ENCODE assay signal across 8 cellular contexts in the genomic region with DNA sequence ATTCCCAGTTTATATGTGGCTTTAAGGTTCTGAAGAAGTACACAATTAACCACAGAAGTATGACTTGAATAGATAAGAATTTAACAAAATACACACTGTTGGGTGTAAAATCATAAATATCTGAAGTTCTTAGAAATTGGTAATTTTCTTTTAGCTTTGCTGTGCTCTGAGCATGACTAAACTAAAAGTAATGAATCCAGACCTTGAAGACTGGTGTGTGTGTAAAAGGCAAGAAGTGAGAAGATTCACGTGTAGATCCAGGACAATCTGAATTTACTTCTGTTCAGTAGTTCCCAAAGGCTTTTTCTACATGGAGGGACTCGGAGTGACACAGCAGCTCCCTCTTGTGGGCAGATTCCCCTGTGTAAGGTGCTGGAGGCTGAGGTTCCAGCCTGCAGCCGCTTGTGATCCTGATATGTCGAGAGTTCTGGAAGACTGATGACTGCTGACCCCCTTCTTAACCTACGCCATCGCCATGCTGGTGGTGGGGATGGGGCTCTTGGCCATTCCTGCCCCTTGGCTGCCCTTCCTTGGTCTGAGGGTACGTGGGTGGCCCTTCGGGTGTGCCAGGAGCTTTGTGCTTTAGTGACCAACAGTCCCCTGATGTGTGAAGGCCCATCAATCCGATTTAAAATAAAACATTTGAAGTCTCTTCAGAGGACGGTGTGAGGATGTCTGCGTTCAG.
DNase-seq lines count a peak whose midpoint lies in the region; ATAC-seq and TF ChIP-seq lines count a peak whose summit lies in the region.

No MANE protein-coding gene starts in this region.

- no peak for TF ChIP-seq POLR2A in NB4 (IDR thresholded peaks at IDR 0.05; ENCODE audit: extremely low read depth, insufficient read length)

- no peaks in the 10 kb centered on the region for H3K27me3 ChIP-seq in right cardiac atrium (ENCODE audit: control insufficient read depth, insufficient read depth)

- peak; percentile 87 for TF ChIP-seq CTCF in NB4 (IDR thresholded peaks at IDR 0.05; ENCODE audit: low read depth, low read length)

- H3K9me3 ChIP-seq in right cardiac atrium (ENCODE audit: control insufficient read depth, low read length) = no peaks in the 10 kb centered on the region

- DNase-seq in GF-D8 (lab: John Stamatoyannopoulos, UW) (peak; percentile 32), NB4 (ENCODE audit: low read depth) (peak; percentile 81), SW480 (ENCODE audit: low spot score) (peak; percentile 85), anterior cingulate cortex (lab: John Stamatoyannopoulos, UW) (peak in 54 of 58 donors; percentile 12 to 87 (median 56)), right cardiac atrium (peak; percentile 88 to 96 (median 91)), sciatic nerve (ENCODE audit: low spot score) (peak; percentile 95)

- H3K4me1 ChIP-seq in right cardiac atrium (ENCODE audit: control insufficient read depth, insufficient read depth, low read length) = peaks cover 3% of the 10 kb centered on the region

- H3K4me3 ChIP-seq in NB4 (ENCODE audit: low read depth, low read length) (no peak overlapping the region), right cardiac atrium (ENCODE audit: low read length) (no peak overlapping the region)

- no peak overlapping the region for H3K27ac ChIP-seq in right cardiac atrium (ENCODE audit: low read length)

- 36% methylated on average over 11 of the region's 11 CpGs for WGBS in right cardiac atrium

- intact Hi-C loops in right cardiac atrium (cut with DNase I) (loop anchor here in 2 of 4 donors (2.0 to 5.0 kb wide), 2 partner anchors 188 to 190 kb away; no protein-coding TSS in a partner anchor), sciatic nerve (cut with DNase I) (no loop called here)

- ATAC-seq in right cardiac atrium = peak; percentile 61 to 68
- peak; percentile 86 for ATAC-seq in sciatic nerve
- ATAC-seq in HG03139 (IDR thresholded peaks at IDR 0.05; ENCODE audit: unreplicated experiment) = no peak
- no peak for ATAC-seq in HG03342 (IDR thresholded peaks at IDR 0.05; ENCODE audit: unreplicated experiment)

Comparison
In these comparisons a context has a peak if more than half of its experiments do, and no peak if none do; other contexts are left out.
1. DNase-seq: peak in every context shown above with its lines; median percentile 95 in sciatic nerve; 91 in right cardiac atrium; 85 in SW480; 81 in NB4; 56 in anterior cingulate cortex; 32 in GF-D8.
2. ATAC-seq: peak in right cardiac atrium (2 of 2) and sciatic nerve (single experiment); none in HG03139 (single experiment) and HG03342 (single experiment).